17 cellular contexts compared by ENCODE assay signal in the genomic region with DNA sequence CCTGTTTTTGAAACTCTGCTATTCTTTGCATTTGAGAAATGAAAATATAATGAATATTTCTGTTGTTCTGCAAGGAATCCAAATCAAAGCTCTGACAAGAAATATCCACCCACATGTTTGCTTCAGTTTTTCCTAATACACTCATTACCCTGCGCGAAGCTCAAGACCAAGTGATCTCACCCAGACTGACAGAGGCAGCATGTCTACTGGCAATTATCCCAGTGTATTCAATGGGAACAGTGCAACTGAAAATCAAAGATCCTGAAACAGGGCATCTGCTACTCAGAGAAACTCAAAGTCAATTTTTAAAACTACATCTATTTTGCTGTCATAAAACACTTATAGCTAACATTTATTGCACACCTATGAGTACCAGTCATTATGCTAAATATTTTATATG.
DNase-seq lines count a peak whose midpoint lies in the region; TF ChIP-seq lines count a peak whose summit lies in the region.
"Had no signal": no experiment of that assay in that cellular context is flagged by ENCODE, and none has a peak within 500 bp of the region (broad histone marks: within the 10 kb centered on the region; RNA-seq: fewer than 3 reads in every experiment).

No MANE protein-coding gene starts in this region.

- H3K9me3 ChIP-seq in MG63 (no peaks in the 10 kb centered on the region), uterus (no peaks in the 10 kb centered on the region), ovary (no peaks in the 10 kb centered on the region)
- H3K9me3 ChIP-seq: Caco-2 had no signal

- H3K36me3 Mint-ChIP-seq in activated T-helper 1 cell treated with anti-CD3 and anti-CD28 coated beads, Interleukin-12 subunit alpha, Interleukin-12 subunit beta, Interleukin-2, Interleukin-4 antibody, amounts not matched to agents 30 ng/mL and 10 ng/mL and 1 ng/mL, durations not matched to agents 14 hours and 24 hours and 36 hours (ENCODE audit: low read depth), result no peaks in the 10 kb centered on the region
- H3K36me3 Mint-ChIP-seq: CD4-positive, CD25-positive, alpha-beta regulatory T cell had no signal

- in situ Hi-C loops in G401 (cut with HindIII; ENCODE audit: low sequenced_read_pairs), result no loop called here

- DNase-seq in G401 (ENCODE audit: low spot score) (peak; percentile 8), NCI-H2227 (lab: John Stamatoyannopoulos, UW; ENCODE audit: unreplicated experiment) (peak; percentile 13), choroid plexus epithelial cell (ENCODE audit: low read depth) (peak; percentile 25), non-pigmented ciliary epithelial cell (ENCODE audit: low read depth) (peak; percentile 1), MG63 (no peak), uterus (no peak), ovary (no peak)
- no peak for DNase-seq in activated T-helper 1 cell treated with anti-CD3 and anti-CD28 coated beads, Interleukin-12 subunit alpha, Interleukin-12 subunit beta, Interleukin-2, Interleukin-4 antibody, amounts not matched to agents 30 ng/mL and 10 ng/mL and 1 ng/mL, durations not matched to agents 14 hours and 24 hours and 36 hours (ENCODE audit: low spot score)
- DNase-seq: Caco-2; CD4-positive, CD25-positive, alpha-beta regulatory T cell; NCI-H1436 treated with DMSO at 0.1 percent for 48 hours; NCI-H2081 treated with DMSO at 0.1 percent for 48 hours; NCI-H774; PC-9; SW 1271 had no signal

- no peak for TF ChIP-seq EP300 in ovary (IDR thresholded peaks at IDR 0.05)

- intact Hi-C loops in activated T-helper 1 cell treated with anti-CD3 and anti-CD28 coated beads, Interleukin-12 subunit alpha, Interleukin-12 subunit beta, Interleukin-2, Interleukin-4 antibody, amounts not matched to agents 30 ng/mL and 10 ng/mL and 1 ng/mL, durations not matched to agents 14 hours and 24 hours and 36 hours (cut with micrococcal nuclease), result no loop called here
- intact Hi-C loops in uterus (cut with DNase I; ENCODE audit: low total_unique reads), result no loop called here
- intact Hi-C loops in ovary (cut with DNase I), result no loop called here

- no peak overlapping the region for H3K4me3 ChIP-seq in choroid plexus epithelial cell (ENCODE audit: low read depth, low read length)
- no peak overlapping the region for H3K4me3 ChIP-seq in MG63
- no peak overlapping the region for H3K4me3 ChIP-seq in uterus
- no peak overlapping the region for H3K4me3 ChIP-seq in ovary
- H3K4me3 ChIP-seq: GM23338, PC-9 had no signal

- no peak overlapping the region for H3K4me3 Mint-ChIP-seq in activated T-helper 1 cell treated with anti-CD3 and anti-CD28 coated beads, Interleukin-12 subunit alpha, Interleukin-12 subunit beta, Interleukin-2, Interleukin-4 antibody, amounts not matched to agents 30 ng/mL and 10 ng/mL and 1 ng/mL, durations not matched to agents 14 hours and 24 hours and 36 hours
- H3K4me3 Mint-ChIP-seq: B cell; CD4-positive, CD25-positive, alpha-beta regulatory T cell; GM23338 had no signal

- TF ChIP-seq CTCF in choroid plexus epithelial cell (conservative IDR thresholded peaks at IDR 0.05; ENCODE audit: low read depth, low read length) (no peak), uterus (IDR thresholded peaks at IDR 0.05) (no peak), ovary (IDR thresholded peaks at IDR 0.05) (no peak)

- peaks cover 3% of the 10 kb centered on the region for H3K9me3 Mint-ChIP-seq in activated T-helper 1 cell treated with anti-CD3 and anti-CD28 coated beads, Interleukin-12 subunit alpha, Interleukin-12 subunit beta, Interleukin-2, Interleukin-4 antibody, amounts not matched to agents 30 ng/mL and 10 ng/mL and 1 ng/mL, durations not matched to agents 14 hours and 24 hours and 36 hours
- H3K9me3 Mint-ChIP-seq: GM23338 had no signal

- H3K27me3 Mint-ChIP-seq in activated T-helper 1 cell treated with anti-CD3 and anti-CD28 coated beads, Interleukin-12 subunit alpha, Interleukin-12 subunit beta, Interleukin-2, Interleukin-4 antibody, amounts not matched to agents 30 ng/mL and 10 ng/mL and 1 ng/mL, durations not matched to agents 14 hours and 24 hours and 36 hours (ENCODE audit: insufficient read depth), result no peaks in the 10 kb centered on the region
- H3K27me3 Mint-ChIP-seq: B cell; CD4-positive, CD25-positive, alpha-beta regulatory T cell had no signal

- H3K27ac Mint-ChIP-seq in activated T-helper 1 cell treated with anti-CD3 and anti-CD28 coated beads, Interleukin-12 subunit alpha, Interleukin-12 subunit beta, Interleukin-2, Interleukin-4 antibody, amounts not matched to agents 30 ng/mL and 10 ng/mL and 1 ng/mL, durations not matched to agents 14 hours and 24 hours and 36 hours, result no peak overlapping the region
- H3K27ac Mint-ChIP-seq: B cell; CD4-positive, CD25-positive, alpha-beta regulatory T cell; GM23338 had no signal

- H3K4me1 Mint-ChIP-seq in activated T-helper 1 cell treated with anti-CD3 and anti-CD28 coated beads, Interleukin-12 subunit alpha, Interleukin-12 subunit beta, Interleukin-2, Interleukin-4 antibody, amounts not matched to agents 30 ng/mL and 10 ng/mL and 1 ng/mL, durations not matched to agents 14 hours and 24 hours and 36 hours (ENCODE audit: low read depth), result no peaks in the 10 kb centered on the region
- H3K4me1 Mint-ChIP-seq: B cell; CD4-positive, CD25-positive, alpha-beta regulatory T cell had no signal

- no peak for TF ChIP-seq POLR2A in uterus (IDR thresholded peaks at IDR 0.05)
- TF ChIP-seq POLR2A in ovary (IDR thresholded peaks at IDR 0.05), result no peak

- H3K27ac ChIP-seq in uterus (no peak overlapping the region), ovary (no peak overlapping the region)
- H3K27ac ChIP-seq: PC-9 had no signal

- H3K36me3 ChIP-seq in MG63, result no peaks in the 10 kb centered on the region
- no peaks in the 10 kb centered on the region for H3K36me3 ChIP-seq in uterus
- H3K36me3 ChIP-seq in ovary, result no peaks in the 10 kb centered on the region

- H3K27me3 ChIP-seq in MG63, result no peaks in the 10 kb centered on the region
- no peaks in the 10 kb centered on the region for H3K27me3 ChIP-seq in uterus
- no peaks in the 10 kb centered on the region for H3K27me3 ChIP-seq in ovary

- H3K4me1 ChIP-seq in uterus (no peaks in the 10 kb centered on the region), ovary (ENCODE audit: insufficient read depth) (no peaks in the 10 kb centered on the region)
- H3K4me1 ChIP-seq: Caco-2 had no signal

- WGBS in ovary, 3 donors, result 9 to 12% (median 12%) methylated on average over 2 of the region's 2 CpGs

Comparison
In these comparisons a context has a peak if more than half of its experiments do, and no peak if none do; other contexts are left out.
1. DNase-seq: peak in G401 (single experiment), NCI-H2227 (single experiment), choroid plexus epithelial cell (single experiment) and non-pigmented ciliary epithelial cell (single experiment); none in activated T-helper 1 cell treated with anti-CD3 and anti-CD28 coated beads, Interleukin-12 subunit alpha, Interleukin-12 subunit beta, Interleukin-2, Interleukin-4 antibody, amounts not matched to agents 30 ng/mL and 10 ng/mL and 1 ng/mL, durations not matched to agents 14 hours and 24 hours and 36 hours (single experiment), MG63 (single experiment), uterus (0 of 2) and ovary (0 of 5).